27 cellular contexts compared by ENCODE assay signal in genomic region chr17:34822007-34822737, GRCh38.
DNase-seq lines count a peak whose midpoint lies in the region; ATAC-seq and TF ChIP-seq lines count a peak whose summit lies in the region.
"Had no signal": no experiment of that assay in that cellular context is flagged by ENCODE, and none has a peak within 500 bp of the region (broad histone marks: within the 10 kb centered on the region; RNA-seq: fewer than 3 reads in every experiment).

No MANE protein-coding gene starts in this region.

- H2AK5ac ChIP-seq in H9 (ENCODE audit: insufficient read length, low read length): no peak overlapping the region

- H3K14ac ChIP-seq in H9 (ENCODE audit: insufficient read depth, low read length): no peak overlapping the region; the same call in 1 of the 2 replicates

- H3K9me3 ChIP-seq in H9 (ENCODE audit: control insufficient read depth, low read depth, low read length): no peaks in the 10 kb centered on the region
- no peaks in the 10 kb centered on the region for H3K9me3 ChIP-seq in osteoblast (ENCODE audit: low read depth, low read length)
- H3K9me3 ChIP-seq: BLaER1 had no signal

- no peak overlapping the region for H2BK5ac ChIP-seq in H9 (ENCODE audit: insufficient read length, low read length)

- no peak overlapping the region for H4K8ac ChIP-seq in H9 (replicated peaks; ENCODE audit: insufficient read length, low read depth, low read length)

- H4K20me1 ChIP-seq in H9 (ENCODE audit: control insufficient read depth, insufficient read depth, insufficient read length) (no peaks in the 10 kb centered on the region), osteoblast (ENCODE audit: insufficient read depth, low read length) (no peaks in the 10 kb centered on the region)
- H4K20me1 ChIP-seq: BLaER1 had no signal

- no peak overlapping the region for H3K4ac ChIP-seq in H9 (ENCODE audit: low read depth, low read length)

- WGBS in H9 (ENCODE audit: extremely low coverage, insufficient read length, low lambda C conversion rate): no CpG with 5 or more reads among the region's 9 CpGs

- no peak overlapping the region for H3K18ac ChIP-seq in H9 (ENCODE audit: insufficient read length, low read depth, low read length)

- no peak overlapping the region for H2BK20ac ChIP-seq in H9 (ENCODE audit: low read depth, low read length, poor library complexity, severe bottlenecking)

- no peak overlapping the region for H2BK12ac ChIP-seq in H9 (ENCODE audit: insufficient read length, low read depth, low read length)

- H2AFZ ChIP-seq in H9 (ENCODE audit: low read length) (no peak overlapping the region), osteoblast (ENCODE audit: low read length) (no peak overlapping the region)

- H3K9me3 Mint-ChIP-seq in H9: no peaks in the 10 kb centered on the region
- H3K9me3 Mint-ChIP-seq: CD4-positive, CD25-positive, alpha-beta regulatory T cell; GM23338 had no signal

- no peak overlapping the region for H3K27ac ChIP-seq in H9 (ENCODE audit: insufficient read length, low read depth, low read length)
- H3K27ac ChIP-seq in osteoblast (ENCODE audit: low read depth, low read length): no peak overlapping the region
- H3K27ac ChIP-seq: BLaER1, KMS-11, RWPE1, SK-N-MC had no signal

- H2BK120ac ChIP-seq in H9 (ENCODE audit: low read depth, low read length, poor library complexity, severe bottlenecking): no peak overlapping the region

- TF ChIP-seq CTCF in H9 (conservative IDR thresholded peaks at IDR 0.05): no peak
- no peak for TF ChIP-seq CTCF in osteoblast (IDR thresholded peaks at IDR 0.05; ENCODE audit: extremely low read depth, low read depth, low read length)

- H3T11ph ChIP-seq in H9 (ENCODE audit: low read length): no peak overlapping the region

- no peak overlapping the region for H3K4me3 Mint-ChIP-seq in H9
- H3K4me3 Mint-ChIP-seq: CD4-positive, CD25-positive, alpha-beta regulatory T cell; GM23338 had no signal

- no peak for ATAC-seq in activated CD4-positive, CD25-positive, alpha-beta regulatory T cell treated with anti-CD3 and anti-CD28 coated beads, Interleukin-2, amount 50 U/mL, for 24 hours
- ATAC-seq: GM12878, GM23338, HCT116, Panc1 had no signal

- H3K27me3 Mint-ChIP-seq in H9 (ENCODE audit: low read depth): peaks cover 75% of the 10 kb centered on the region

- no peaks in the 10 kb centered on the region for H3K79me2 ChIP-seq in H9 (ENCODE audit: insufficient read depth, low read length)
- H3K79me2 ChIP-seq in osteoblast (ENCODE audit: insufficient read depth, low read length): no peaks in the 10 kb centered on the region

- H4K5ac ChIP-seq in H9 (ENCODE audit: insufficient read length, low read depth, low read length): no peak overlapping the region

- H3K27me3 ChIP-seq in H9 (ENCODE audit: insufficient read depth, low read length) (peaks cover 6% of the 10 kb centered on the region; the same call in 1 of the 2 replicates), osteoblast (ENCODE audit: insufficient read depth, low read length) (no peaks in the 10 kb centered on the region)
- H3K27me3 ChIP-seq: BLaER1 had no signal

- H2BK15ac ChIP-seq in H9 (ENCODE audit: low read depth, low read length): no peak overlapping the region

- no peak overlapping the region for H3K9ac ChIP-seq in H9 (ENCODE audit: extremely low read depth, insufficient read length, low read length)
- H3K9ac ChIP-seq: BLaER1, KMS-11 had no signal

- H3K27ac Mint-ChIP-seq in H9: no peak overlapping the region
- H3K27ac Mint-ChIP-seq: CD4-positive, CD25-positive, alpha-beta regulatory T cell; GM23338 had no signal

- H4K91ac ChIP-seq in H9 (ENCODE audit: insufficient read length, low read depth, low read length): no peak overlapping the region

- H3K4me1 ChIP-seq in H9 (ENCODE audit: insufficient read depth, low read length): peaks cover 5% of the 10 kb centered on the region; the same call in 1 of the 2 replicates
- no peaks in the 10 kb centered on the region for H3K4me1 ChIP-seq in osteoblast (ENCODE audit: insufficient read depth, low read length)
- H3K4me1 ChIP-seq: BLaER1 had no signal

- peaks cover 30 to 40% of the 10 kb centered on the region in 2 experiments for H3K4me1 Mint-ChIP-seq in H9

- H3K4me2 ChIP-seq in H9 (ENCODE audit: insufficient read depth, insufficient read length, low read length) (no peak overlapping the region), osteoblast (ENCODE audit: insufficient read depth, low read length) (no peak overlapping the region)
- H3K4me2 ChIP-seq: BLaER1, GM23338, KMS-11 had no signal

- DNase-seq in NCI-H82 (lab: John Stamatoyannopoulos, UW): peak; percentile 49
- no peak for DNase-seq in NCI-H82 treated with DMSO at 0.1 percent for 48 hours (lab: John Stamatoyannopoulos, UW; ENCODE audit: unreplicated experiment)
- peak; percentile 43 for DNase-seq in H9
- DNase-seq in cerebellum (ENCODE audit: low spot score): peak; percentile 58
- peak; percentile 34 for DNase-seq in osteoblast (ENCODE audit: insufficient read length, low spot score, missing footprints)
- DNase-seq in SIG-M5 treated with dmso at 0.1 percent for 504 hours (lab: John Stamatoyannopoulos, UW; ENCODE audit: unreplicated experiment): no peak
- DNase-seq: CD4-positive, CD25-positive, alpha-beta regulatory T cell; DMS153; GDM1; IMR-90; MM.1S; NCI-H187; NCI-H2081 treated with DMSO at 0.1 percent for 48 hours; NCI-H2171 treated with DMSO at 0.1 percent for 48 hours; NCI-H345; NCI-H524; NCI-H774; SHP77 had no signal

- H3K36me3 ChIP-seq in osteoblast (ENCODE audit: insufficient read depth, low read length): no peaks in the 10 kb centered on the region
- H3K36me3 ChIP-seq: BLaER1 had no signal

- H3K36me3 Mint-ChIP-seq in H9 (ENCODE audit: insufficient read depth in 1 of 3, low read depth in 3 of 3): no peaks in the 10 kb centered on the region
- H3K36me3 Mint-ChIP-seq: CD4-positive, CD25-positive, alpha-beta regulatory T cell had no signal

- H3K4me3 ChIP-seq in osteoblast (ENCODE audit: insufficient read depth, low read length): no peak overlapping the region
- H3K4me3 ChIP-seq: BLaER1, GM12878, GM23338, SK-N-MC had no signal

- H3K79me1 ChIP-seq in H9 (ENCODE audit: insufficient read depth, low read depth, low read length, poor library complexity, severe bottlenecking): no peaks in the 10 kb centered on the region

- H3K23ac ChIP-seq in H9 (ENCODE audit: insufficient read length, low read depth, low read length): no peak overlapping the region

- no peaks in the 10 kb centered on the region for H3K23me2 ChIP-seq in H9 (ENCODE audit: insufficient read length, low read depth, low read length, poor library complexity, severe bottlenecking)

- no peak overlapping the region for H3K56ac ChIP-seq in H9 (ENCODE audit: insufficient read length, low read depth, low read length)

Comparison
In these comparisons a context has a peak if more than half of its experiments do, and no peak if none do; other contexts are left out.
1. DNase-seq: peak in NCI-H82 (single experiment), H9 (single experiment), cerebellum (single experiment) and osteoblast (single experiment); none in NCI-H82 treated with DMSO at 0.1 percent for 48 hours (single experiment) and SIG-M5 treated with dmso at 0.1 percent for 504 hours (single experiment).